ENCODE assay signal across 1 cellular context in genomic region chr2:120531863-120532600, GRCh38.
TF ChIP-seq lines count a peak whose summit lies in the region.

No MANE protein-coding gene starts in this region.

TF ChIP-seq in IMR-90, 13 proteins besides CTCF, POLR2A, EP300 and RAD21 (continued from another document):
- TF ChIP-seq USF2 (IDR thresholded peaks at IDR 0.05; ENCODE audit: low read depth, low read length) (no peak), ELK1 (IDR thresholded peaks at IDR 0.05; ENCODE audit: borderline replicate concordance, low read depth, low read length) (no peak), BHLHE40 (IDR thresholded peaks at IDR 0.05; ENCODE audit: low read depth, low read length) (no peak), MAFK (IDR thresholded peaks at IDR 0.05; ENCODE audit: low read depth, low read length) (no peak), RFX5 (IDR thresholded peaks at IDR 0.05; ENCODE audit: low read depth, low read length) (no peak), CHD1 (IDR thresholded peaks at IDR 0.05; ENCODE audit: low read depth, low read length) (no peak)
TF ChIP-seq in IMR-90: peak in this region for 0.
